8 cellular contexts compared by ENCODE assay signal in the genomic region with DNA sequence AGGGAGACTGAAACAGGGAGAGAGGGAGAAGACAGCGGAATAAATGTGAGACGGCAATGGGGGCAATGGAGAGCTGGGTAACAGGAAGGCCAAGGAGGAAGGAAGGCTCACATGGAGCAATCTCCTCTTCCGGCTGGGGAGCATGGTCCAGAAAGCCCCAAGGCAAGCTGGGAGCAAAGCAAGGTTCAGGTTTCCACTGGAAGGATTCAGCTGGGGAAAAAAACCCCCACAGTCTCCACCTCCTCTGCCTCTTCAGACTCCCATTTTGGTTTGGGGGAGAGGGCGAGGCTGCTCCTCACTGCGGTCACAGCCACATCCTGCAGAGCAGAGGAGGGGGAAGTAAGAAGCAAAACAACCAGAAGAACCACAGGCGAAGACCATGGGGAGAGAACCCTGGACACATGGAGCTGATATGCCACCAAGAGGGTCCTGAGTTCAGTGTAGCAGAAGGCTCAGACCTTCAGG. TPM values are rescaled to one million over a fixed set of nuclear protein-coding genes. Genes with fewer than 3 reads are reported as not detected.
DNase-seq lines count a peak whose midpoint lies in the region; ATAC-seq, FAIRE-seq and TF ChIP-seq lines count a peak whose summit lies in the region.

No MANE protein-coding gene starts in this region.

- H3K4me1 ChIP-seq in K562 (replicated peaks in 1 of 2; ENCODE audit: control insufficient read depth in 2 of 2, insufficient read depth in 2 of 2, low read length in 2 of 2): peaks cover 8 to 14% of the 10 kb centered on the region in 2 experiments; a peak in 4 of 5 replicates
- H3K4me1 ChIP-seq in spleen: peaks cover 15 to 65% (median 44%) of the 10 kb centered on the region in 6 donors

- TF ChIP-seq RAD21 in K562 (CRISPR knock-in tag; conservative IDR thresholded peaks at IDR 0.05 in 1 of 2, IDR thresholded peaks at IDR 0.05 in 1 of 2): 0 out of 4 replicates have a peak, but pooled peaks of 1 of the 2 experiments have one; percentile 13

- no peaks in the 10 kb centered on the region for H3K79me2 ChIP-seq in K562 (ENCODE audit: control insufficient read depth, insufficient read depth, low read length)

- POLR2A ChIA-PET in K562 (lab: Yijun Ruan, JAX): interaction anchor here (0.5 to 1.6 kb wide), 5 partner anchors 7 to 106 kb away, joined by 3 to 7 read pairs (median 3); no protein-coding TSS in a partner anchor

- 41% methylated on average over 5 of the region's 6 CpGs for WGBS in K562 (ENCODE audit: insufficient coverage, low coverage, missing lambda C conversion rate)
- 20 to 36% (median 32%) methylated on average over 6 of the region's 6 CpGs for WGBS in spleen, 5 donors

- H3K9me3 ChIP-seq in K562 (replicated peaks; ENCODE audit: control insufficient read depth, insufficient read depth, low read depth, low read length): no peaks in the 10 kb centered on the region; the same call in 1 of the 2 replicates
- no peaks in the 10 kb centered on the region for H3K9me3 ChIP-seq in spleen

- no TSS peak for BruUV-seq in K562 (replicated peaks; lab: Mats Ljungman, UMichigan)

- CTCF ChIA-PET in K562 (lab: Yijun Ruan, JAX; ENCODE audit: low intra/inter-chr PET ratio): interaction anchor here (0.7 to 4.6 kb wide), 3 partner anchors 57 to 231 kb away, joined by 3 to 51 read pairs (median 23); partner anchors contain the start of gene SETDB1

- TF ChIP-seq EP300 in K562 (IDR thresholded peaks at IDR 0.05; ENCODE audit: low read length): no peak

- no peak overlapping the region for H2AFZ ChIP-seq in K562 (ENCODE audit: low read depth, low read length)

- in situ Hi-C loops in K562 (cut with MboI): loop anchor here (5.0 kb wide), 2 partner anchors 65 to 140 kb away; no protein-coding TSS in a partner anchor

- intact Hi-C loops in K562 (cut with micrococcal nuclease): no loop called here
- intact Hi-C loops in spleen (cut with DNase I; ENCODE audit: low total_unique reads): loop anchor here (5.0 kb wide), 1 partner anchor 55 kb away; no protein-coding TSS in a partner anchor

- no peaks in the 10 kb centered on the region for H3K27me3 ChIP-seq in K562 (ENCODE audit: control insufficient read depth in 2 of 2, insufficient read depth in 2 of 2, low read length in 2 of 2)
- H3K27me3 ChIP-seq in spleen (replicated peaks in 1 of 7): no peaks in the 10 kb centered on the region

- FAIRE-seq in K562 (lab: Jason Lieb, UNC): no peak

- H3K4me3 ChIP-seq in GM12865 (ENCODE audit: low read depth, low read length) (peak overlapping the region; percentile 79), K562 (no peak overlapping the region), spleen (peak overlapping the region; percentile 54 to 91 (median 62))

- H3K9me1 ChIP-seq in K562 (ENCODE audit: control insufficient read depth, insufficient read depth, low read length): no peaks in the 10 kb centered on the region

- H4K20me1 ChIP-seq in K562 (replicated peaks; ENCODE audit: control insufficient read depth, insufficient read depth, low read length): no peaks in the 10 kb centered on the region; the same call in 1 of the 2 replicates

- peaks cover 27% of the 10 kb centered on the region; the same call in 2 of the 3 replicates for H3K36me3 ChIP-seq in K562 (ENCODE audit: control insufficient read depth, insufficient read depth, low read length)
- peaks cover 0 to 51% (median 23%) of the 10 kb centered on the region in 6 donors for H3K36me3 ChIP-seq in spleen

- TF ChIP-seq POLR2A in K562 (conservative IDR thresholded peaks at IDR 0.05): no peak
- no peak for TF ChIP-seq POLR2A in spleen (IDR thresholded peaks at IDR 0.05)

- peak; percentile 16; the same call in 2 of the 3 replicates for ATAC-seq in K562

- H3K4me2 ChIP-seq in K562 (ENCODE audit: insufficient read depth, low read length): peak overlapping the region; percentile 38; the same call in 1 of the 2 replicates

- TF ChIP-seq CTCF in GM12865 (IDR thresholded peaks at IDR 0.05; ENCODE audit: insufficient read depth, low read depth, low read length, missing control alignments) (no peak), K562 (IDR thresholded peaks at IDR 0.05 in 2 of 3, conservative IDR thresholded peaks at IDR 0.05 in 1 of 3; ENCODE audit: insufficient read depth in 2 of 3, low read depth in 1 of 3, low read length in 3 of 3) (no peak), spleen (IDR thresholded peaks at IDR 0.05 in 8 of 11, conservative IDR thresholded peaks at IDR 0.05 in 3 of 11) (peak in 2 of 11 experiments; percentile 7 to 13)

- H3K9ac ChIP-seq in K562 (ENCODE audit: insufficient read depth in 1 of 2, low read depth in 2 of 2, low read length in 2 of 2): peak overlapping the region; percentile 13 to 24; a peak in 3 of 4 replicates

- H3K27ac ChIP-seq in K562 (ENCODE audit: extremely low read depth, low read depth, low read length): peak overlapping the region; percentile 10; the same call in 1 of the 3 replicates
- peak overlapping the region; percentile 66 to 94 (median 85) for H3K27ac ChIP-seq in spleen

- DNase-seq in GM12865 (ENCODE audit: low read depth) (peak; percentile 73), T-helper 1 cell (peak in 4 of 5 donors; percentile 40 to 80 (median 48)), K562 (ENCODE audit: extremely low read depth in 1 of 4, low spot score in 3 of 4) (no peak), spleen (peak; percentile 90), NCI-H1105 (lab: John Stamatoyannopoulos, UW) (no peak), kidney glomerular epithelial cell (lab: John Stamatoyannopoulos, UW) (no peak), NCI-H2227 treated with DMSO at 0.1 percent for 48 hours (lab: John Stamatoyannopoulos, UW) (no peak), NCI-H446 (lab: John Stamatoyannopoulos, UW) (no peak)

RNA-seq across cellular contexts. Expression of gene TNFAIP8L2, which starts 0.7 kb away (rescaled TPM):
- 0.44 TPM in 1 of 2 replicates, not detected in the other for total RNA-seq in K562 (2011; cell fraction: chromatin; rRNA removed; ENCODE audit: low replicate concordance)
- 0.33 TPM in 1 of 2 replicates, not detected in the other for total RNA-seq in K562 (2011; cell fraction: nucleolus; rRNA removed)
- 0.37 TPM in 1 of 2 replicates, not detected in the other for total RNA-seq in K562 (2011; cell fraction: nucleoplasm; rRNA removed)
- total RNA-seq in K562 (2014; rRNA removed) (0.45 and 1.7 TPM in 2 replicates), K562 (2014; rRNA removed; fragmentation: Illumina TruSeq; extraction: Trizol) (0.29 and 0.55 TPM in 2 replicates), K562 (2015; rRNA removed; fragmentation: Illumina TruSeq; extraction: Trizol) (0.30 and 0.43 TPM in 2 replicates), K562 (2021) (0.25 and 0.31 TPM in 2 replicates), spleen (10 to 100 TPM; 26.3 to 48.0 (median 35.3) TPM)
- polyA plus RNA-seq in K562 (2011; rRNA removed) (0.52 and 1.7 TPM in 2 replicates), K562 (2014; fragmentation: Illumina TruSeq; extraction: Trizol) (0.34 and 0.54 TPM in 2 replicates), K562 (2014; fragmentation: Nextera tagmentation; extraction: Ambion mirVana) (1 to 10 TPM; 1.1 to 1.2 TPM), K562 (2014; rRNA removed) (0.05 and 0.09 TPM in 2 replicates), spleen (10 to 100 TPM; 58.8 to 63.4 (median 61.9) TPM)
- 1.1 and 2.5 TPM in 2 replicates for polyA plus RNA-seq in K562 (2011; cell fraction: cytosol; rRNA removed)
- 0.36 and 1.5 TPM in 2 replicates for polyA plus RNA-seq in K562 (2011; cell fraction: nucleus; rRNA removed)
- polyA plus RNA-seq in K562 (2012): 0.62 and 1.4 TPM in 2 replicates
- polyA minus RNA-seq in K562 (2011; rRNA and poly(A)+ RNA removed): 0.35 and 1.0 TPM in 2 replicates
- 1.2 TPM in 1 of 2 replicates, not detected in the other for polyA minus RNA-seq in K562 (2011; cell fraction: cytosol; rRNA and poly(A)+ RNA removed)
- polyA minus RNA-seq in K562 (2011; cell fraction: nucleus; rRNA and poly(A)+ RNA removed): 0.89 TPM in 1 of 2 replicates, not detected in the other

RNA-seq across cellular contexts. Expression of gene LYSMD1, which starts 8.6 kb away (rescaled TPM):
- total RNA-seq in K562 (2011; cell fraction: chromatin; rRNA removed; ENCODE audit: low replicate concordance): 14.0 and 14.3 TPM in 2 replicates
- 7.2 and 7.9 TPM in 2 replicates for total RNA-seq in K562 (2011; cell fraction: nucleolus; rRNA removed)
- total RNA-seq in K562 (2011; cell fraction: nucleoplasm; rRNA removed): 9.8 and 12.3 TPM in 2 replicates
- total RNA-seq in K562 (2014; rRNA removed) (6.2 and 7.4 TPM in 2 replicates), K562 (2014; rRNA removed; fragmentation: Illumina TruSeq; extraction: Trizol) (6.3 and 8.0 TPM in 2 replicates), K562 (2015; rRNA removed; fragmentation: Illumina TruSeq; extraction: Trizol) (6.1 and 6.6 TPM in 2 replicates), K562 (2021) (5.9 and 6.0 TPM in 2 replicates), spleen (10 to 100 TPM in 1 of 7 donors, 1 to 10 TPM in 6; 3.7 to 10.0 (median 4.6) TPM)
- polyA plus RNA-seq in K562 (2011; rRNA removed) (6.0 and 6.2 TPM in 2 replicates), K562 (2014; fragmentation: Illumina TruSeq; extraction: Trizol) (6.5 and 9.4 TPM in 2 replicates), K562 (2014; fragmentation: Nextera tagmentation; extraction: Ambion mirVana) (1 to 10 TPM; 2.2 to 3.3 TPM), K562 (2014; rRNA removed) (4.7 and 6.2 TPM in 2 replicates), spleen (1 to 10 TPM; 2.5 to 4.8 (median 2.8) TPM)
- 3.2 and 4.6 TPM in 2 replicates for polyA plus RNA-seq in K562 (2011; cell fraction: cytosol; rRNA removed)
- 6.8 and 7.9 TPM in 2 replicates for polyA plus RNA-seq in K562 (2011; cell fraction: nucleus; rRNA removed)
- 4.3 and 7.6 TPM in 2 replicates for polyA plus RNA-seq in K562 (2012)
- polyA minus RNA-seq in K562 (2011; rRNA and poly(A)+ RNA removed): 9.3 and 11.3 TPM in 2 replicates
- 2.9 and 4.7 TPM in 2 replicates for polyA minus RNA-seq in K562 (2011; cell fraction: cytosol; rRNA and poly(A)+ RNA removed)
- 2.2 and 4.2 TPM in 2 replicates for polyA minus RNA-seq in K562 (2011; cell fraction: nucleus; rRNA and poly(A)+ RNA removed)

RNA-seq across cellular contexts. Expression of gene SCNM1, which starts 8.8 kb away (rescaled TPM):
- 28.6 and 48.7 TPM in 2 replicates for total RNA-seq in K562 (2011; cell fraction: chromatin; rRNA removed; ENCODE audit: low replicate concordance)
- 26.1 and 32.2 TPM in 2 replicates for total RNA-seq in K562 (2011; cell fraction: nucleolus; rRNA removed)
- 30.7 and 32.9 TPM in 2 replicates for total RNA-seq in K562 (2011; cell fraction: nucleoplasm; rRNA removed)
- total RNA-seq in K562 (2014; rRNA removed) (67.4 and 74.3 TPM in 2 replicates), K562 (2014; rRNA removed; fragmentation: Illumina TruSeq; extraction: Trizol) (54.1 and 63.0 TPM in 2 replicates), K562 (2015; rRNA removed; fragmentation: Illumina TruSeq; extraction: Trizol) (61.7 and 62.3 TPM in 2 replicates), K562 (2021) (50.1 and 50.7 TPM in 2 replicates), spleen (10 to 100 TPM; 36.2 to 63.5 (median 41.5) TPM)
- polyA plus RNA-seq in K562 (2011; rRNA removed) (17.2 and 22.5 TPM in 2 replicates), K562 (2014; fragmentation: Illumina TruSeq; extraction: Trizol) (80.6 and 100 TPM in 2 replicates), K562 (2014; fragmentation: Nextera tagmentation; extraction: Ambion mirVana) (100 to 1,000 TPM; 203 to 204 TPM), K562 (2014; rRNA removed) (37.3 TPM in 2 replicates), spleen (10 to 100 TPM; 64.9 to 96.2 (median 74.6) TPM)
- polyA plus RNA-seq in K562 (2011; cell fraction: cytosol; rRNA removed): 13.9 and 19.0 TPM in 2 replicates
- polyA plus RNA-seq in K562 (2011; cell fraction: nucleus; rRNA removed): 40.6 and 40.9 TPM in 2 replicates
- polyA plus RNA-seq in K562 (2012): 58.0 and 65.9 TPM in 2 replicates
- 12.9 and 13.0 TPM in 2 replicates for polyA minus RNA-seq in K562 (2011; rRNA and poly(A)+ RNA removed)
- polyA minus RNA-seq in K562 (2011; cell fraction: cytosol; rRNA and poly(A)+ RNA removed): 13.5 and 14.7 TPM in 2 replicates
- 8.1 and 17.2 TPM in 2 replicates for polyA minus RNA-seq in K562 (2011; cell fraction: nucleus; rRNA and poly(A)+ RNA removed)

RNA-seq across cellular contexts. Expression of gene SEMA6C, which starts 10.7 kb away (rescaled TPM):
- 12.0 and 29.0 TPM in 2 replicates for total RNA-seq in K562 (2011; cell fraction: chromatin; rRNA removed; ENCODE audit: low replicate concordance)
- 18.2 and 19.5 TPM in 2 replicates for total RNA-seq in K562 (2011; cell fraction: nucleolus; rRNA removed)
- 13.7 and 14.4 TPM in 2 replicates for total RNA-seq in K562 (2011; cell fraction: nucleoplasm; rRNA removed)
- total RNA-seq in K562 (2014; rRNA removed): 0.95 and 2.3 TPM in 2 replicates
- 0.55 and 1.4 TPM in 2 replicates for total RNA-seq in K562 (2014; rRNA removed; fragmentation: Illumina TruSeq; extraction: Trizol)
- total RNA-seq in K562 (2015; rRNA removed; fragmentation: Illumina TruSeq; extraction: Trizol): 0.49 and 0.72 TPM in 2 replicates
- 4.3 and 4.6 TPM in 2 replicates for total RNA-seq in K562 (2021)
- polyA plus RNA-seq in K562 (2011; rRNA removed): 1.8 and 1.9 TPM in 2 replicates
- 2.4 and 2.8 TPM in 2 replicates for polyA plus RNA-seq in K562 (2011; cell fraction: cytosol; rRNA removed)
- 12.7 and 20.4 TPM in 2 replicates for polyA plus RNA-seq in K562 (2011; cell fraction: nucleus; rRNA removed)
- polyA plus RNA-seq in K562 (2012): 2.9 and 3.9 TPM in 2 replicates
- polyA plus RNA-seq in K562 (2014; fragmentation: Illumina TruSeq; extraction: Trizol): 1.5 and 2.0 TPM in 2 replicates
- under 1 TPM; 0.03 to 0.11 TPM for polyA plus RNA-seq in K562 (2014; fragmentation: Nextera tagmentation; extraction: Ambion mirVana)
- polyA plus RNA-seq in K562 (2014; rRNA removed): 2.7 and 3.3 TPM in 2 replicates
- polyA minus RNA-seq in K562 (2011; rRNA and poly(A)+ RNA removed): 1.4 and 1.5 TPM in 2 replicates
- polyA minus RNA-seq in K562 (2011; cell fraction: cytosol; rRNA and poly(A)+ RNA removed): 1.9 and 2.1 TPM in 2 replicates
- 3.3 and 5.0 TPM in 2 replicates for polyA minus RNA-seq in K562 (2011; cell fraction: nucleus; rRNA and poly(A)+ RNA removed)
- 1 to 10 TPM; 2.0 to 9.4 (median 4.1) TPM for total RNA-seq in spleen
- polyA plus RNA-seq in spleen: 1 to 10 TPM; 3.2 to 5.8 (median 4.4) TPM

RNA-seq across cellular contexts. Expression of gene TMOD4, which starts 18.7 kb away (rescaled TPM):
- total RNA-seq in K562 (2011; cell fraction: chromatin; rRNA removed; ENCODE audit: low replicate concordance): 2.0 and 3.8 TPM in 2 replicates
- not detected in 2 replicates for total RNA-seq in K562 (2011; cell fraction: nucleolus; rRNA removed)
- total RNA-seq in K562 (2011; cell fraction: nucleoplasm; rRNA removed): 4.3 and 9.5 TPM in 2 replicates
- total RNA-seq in K562 (2014; rRNA removed) (1.0 and 1.5 TPM in 2 replicates), K562 (2014; rRNA removed; fragmentation: Illumina TruSeq; extraction: Trizol) (0.18 and 1.1 TPM in 2 replicates), K562 (2015; rRNA removed; fragmentation: Illumina TruSeq; extraction: Trizol) (0.22 and 0.57 TPM in 2 replicates), K562 (2021) (0.60 and 1.2 TPM in 2 replicates), spleen (1 to 10 TPM in 1 of 7 donors, under 1 TPM in 3, not detected in 3; 0.60 to 2.0 (median 0.86) TPM)
- polyA plus RNA-seq in K562 (2011; rRNA removed) (1.4 and 1.8 TPM in 2 replicates), K562 (2014; fragmentation: Illumina TruSeq; extraction: Trizol) (0.35 and 1.0 TPM in 2 replicates), K562 (2014; fragmentation: Nextera tagmentation; extraction: Ambion mirVana) (under 1 TPM in 1 of 2 experiments, not detected in 1; 0.57 TPM), K562 (2014; rRNA removed) (0.12 and 1.5 TPM in 2 replicates), spleen (under 1 TPM; 0.44 to 0.99 (median 0.76) TPM)
- 0.72 and 0.88 TPM in 2 replicates for polyA plus RNA-seq in K562 (2011; cell fraction: cytosol; rRNA removed)
- polyA plus RNA-seq in K562 (2011; cell fraction: nucleus; rRNA removed): 1.6 and 2.6 TPM in 2 replicates
- polyA plus RNA-seq in K562 (2012): 1.1 and 1.7 TPM in 2 replicates
- 1.3 TPM in 1 of 2 replicates, not detected in the other for polyA minus RNA-seq in K562 (2011; rRNA and poly(A)+ RNA removed)
- not detected in 2 replicates for polyA minus RNA-seq in K562 (2011; cell fraction: cytosol; rRNA and poly(A)+ RNA removed)
- not detected in 2 replicates for polyA minus RNA-seq in K562 (2011; cell fraction: nucleus; rRNA and poly(A)+ RNA removed)

Comparison
In these comparisons a context has a peak if more than half of its experiments do, and no peak if none do; other contexts are left out.
1. DNase-seq: peak in GM12865 (single experiment), T-helper 1 cell (4 of 5) and spleen (single experiment); none in K562 (0 of 4), NCI-H1105 (single experiment), kidney glomerular epithelial cell (single experiment), NCI-H2227 treated with DMSO at 0.1 percent for 48 hours (single experiment) and NCI-H446 (0 of 2).
2. RNA of gene TNFAIP8L2, which starts 0.7 kb away (total RNA-seq): 26.3 to 48.0 TPM in spleen; 0.25 to 1.7 TPM in K562; every median in the first group is over 10 times any median in the second.